In genomic region chr7:27187702-27188665, GRCh38 we compare ENCODE assay signal across 11 cellular contexts. TPM values are rescaled to one million over a fixed set of nuclear protein-coding genes. Genes with fewer than 3 reads are reported as not detected.
DNase-seq lines count a peak whose midpoint lies in the region; ATAC-seq and TF ChIP-seq lines count a peak whose summit lies in the region.
"Had no signal": no experiment of that assay in that cellular context is flagged by ENCODE, and none has a peak within 500 bp of the region (broad histone marks: within the 10 kb centered on the region; RNA-seq: fewer than 3 reads in every experiment).

No MANE protein-coding gene starts in this region.

- 54 to 62% (median 61%) methylated on average over 55 of the region's 55 CpGs for WGBS in psoas muscle, 3 donors

- H3K36me3 ChIP-seq in SJSA1 (peaks cover 6% of the 10 kb centered on the region; the same call in 1 of the 2 replicates), psoas muscle (ENCODE audit: insufficient read depth in 1 of 2, low read depth in 1 of 2) (no peaks in the 10 kb centered on the region)

- intact Hi-C loops in psoas muscle (cut with DNase I), result no loop called here

- H3K4me1 ChIP-seq in SJSA1 (replicated peaks) (peaks cover 69% of the 10 kb centered on the region), psoas muscle (peaks cover 27% of the 10 kb centered on the region)

- TF ChIP-seq CTCF in fibroblast of pulmonary artery (IDR thresholded peaks at IDR 0.05; ENCODE audit: low read length, missing control alignments) (no peak), psoas muscle (IDR thresholded peaks at IDR 0.05) (no peak)

- peak overlapping the region; percentile 41 for H3K4me3 ChIP-seq in SJSA1
- H3K4me3 ChIP-seq in fibroblast of pulmonary artery (replicated peaks; ENCODE audit: low read depth, low read length), result peak overlapping the region; percentile 21
- H3K4me3 ChIP-seq in psoas muscle, result peak overlapping the region; percentile 32

- ATAC-seq in psoas muscle, result no peak
- ATAC-seq in GM18519 (IDR thresholded peaks at IDR 0.05; ENCODE audit: low FRiP score, unreplicated experiment), result no peak
- ATAC-seq in GM18520 (IDR thresholded peaks at IDR 0.05; ENCODE audit: unreplicated experiment), result no peak
- no peak for ATAC-seq in GM19467 (IDR thresholded peaks at IDR 0.05; ENCODE audit: unreplicated experiment)

- H3K9me3 ChIP-seq in SJSA1 (replicated peaks), result no peaks in the 10 kb centered on the region
- no peaks in the 10 kb centered on the region for H3K9me3 ChIP-seq in psoas muscle

- DNase-seq in ELF-1 (ENCODE audit: low read depth, low spot score), result peak; percentile 43
- DNase-seq in SJSA1 (ENCODE audit: low read depth in 1 of 2, low spot score in 2 of 2), result peak; percentile 72 to 83
- no peak for DNase-seq in fibroblast of pulmonary artery (ENCODE audit: low read depth)
- peak in 1 of 2 donors; percentile 46 for DNase-seq in psoas muscle
- DNase-seq in NCI-H1105 (lab: John Stamatoyannopoulos, UW), result no peak
- DNase-seq: occipital lobe, RPMI8226 had no signal

- H3K27ac ChIP-seq in SJSA1 (peak overlapping the region; percentile 85), psoas muscle (no peak overlapping the region)

- H3K27me3 ChIP-seq in SJSA1 (replicated peaks) (no peaks in the 10 kb centered on the region), psoas muscle (ENCODE audit: insufficient read depth in 3 of 3, low read length in 2 of 3) (peaks cover 0 to 97% (median 32%) of the 10 kb centered on the region in 3 donors)

RNA-seq across cellular contexts. Expression of gene HOXA11, which starts 3.0 kb away (rescaled TPM):
- 4.4 and 5.9 TPM in 2 replicates for total RNA-seq in SJSA1 (2014; rRNA removed; shearing (Covaris generic))
- 1 to 10 TPM in 1 of 4 donors, not detected in 3; 1.1 TPM for total RNA-seq in psoas muscle
- under 1 TPM; 0.08 to 0.90 (median 0.25) TPM for polyA plus RNA-seq in psoas muscle
- total RNA-seq: bronchial epithelial cell, occipital lobe had no signal

RNA-seq across cellular contexts. Expression of gene HOXA13, which starts 11.9 kb away (rescaled TPM):
- total RNA-seq in SJSA1 (2014; rRNA removed; shearing (Covaris generic)), result 1.7 and 2.5 TPM in 2 replicates
- under 1 TPM in 1 of 4 donors, not detected in 3; 0.06 TPM for total RNA-seq in psoas muscle
- polyA plus RNA-seq in psoas muscle, result under 1 TPM in 2 of 3 donors, not detected in 1; 0.01 to 0.08 TPM
- total RNA-seq: occipital lobe had no signal

RNA-seq across cellular contexts. Expression of gene HOXA10, which starts 13.9 kb away (rescaled TPM):
- 8.6 and 15.5 TPM in 2 replicates for total RNA-seq in SJSA1 (2014; rRNA removed; shearing (Covaris generic))
- total RNA-seq in psoas muscle, result 10 to 100 TPM in 2 of 4 donors, under 1 TPM in 1, not detected in 1; 0.81 to 34.3 (median 19.2) TPM
- 10 to 100 TPM; 17.2 to 77.5 (median 32.0) TPM for polyA plus RNA-seq in psoas muscle
- total RNA-seq: bronchial epithelial cell, occipital lobe had no signal

RNA-seq across cellular contexts. Expression of gene HOXA9, which starts 22.6 kb away (rescaled TPM):
- total RNA-seq in SJSA1 (2014; rRNA removed; shearing (Covaris generic)), result 7.0 and 16.3 TPM in 2 replicates
- total RNA-seq in psoas muscle, result 10 to 100 TPM in 1 of 4 donors, 1 to 10 TPM in 1, under 1 TPM in 1, not detected in 1; 0.81 to 19.9 (median 4.9) TPM
- polyA plus RNA-seq in psoas muscle, result 10 to 100 TPM; 13.8 to 55.9 (median 18.2) TPM
- total RNA-seq: bronchial epithelial cell, occipital lobe had no signal

RNA-seq across cellular contexts. Expression of gene HOXA7, which starts 31.5 kb away (rescaled TPM):
- total RNA-seq in SJSA1 (2014; rRNA removed; shearing (Covaris generic)), result 0.09 and 2.9 TPM in 2 replicates
- 1 to 10 TPM; 4.7 to 8.4 (median 6.7) TPM for total RNA-seq in psoas muscle
- 10 to 100 TPM in 1 of 3 donors, 1 to 10 TPM in 2; 2.9 to 10.2 (median 6.2) TPM for polyA plus RNA-seq in psoas muscle
- total RNA-seq: bronchial epithelial cell, occipital lobe had no signal

Comparison
In these comparisons a context has a peak if more than half of its experiments do, and no peak if none do; other contexts are left out.
1. DNase-seq: peak in ELF-1 (single experiment) and SJSA1 (2 of 2); none in fibroblast of pulmonary artery (single experiment) and NCI-H1105 (single experiment).
2. Peak in every context shown above with its lines, with median percentiles within 50 percentile points of each other: H3K4me3 ChIP-seq.